In the genomic region with DNA sequence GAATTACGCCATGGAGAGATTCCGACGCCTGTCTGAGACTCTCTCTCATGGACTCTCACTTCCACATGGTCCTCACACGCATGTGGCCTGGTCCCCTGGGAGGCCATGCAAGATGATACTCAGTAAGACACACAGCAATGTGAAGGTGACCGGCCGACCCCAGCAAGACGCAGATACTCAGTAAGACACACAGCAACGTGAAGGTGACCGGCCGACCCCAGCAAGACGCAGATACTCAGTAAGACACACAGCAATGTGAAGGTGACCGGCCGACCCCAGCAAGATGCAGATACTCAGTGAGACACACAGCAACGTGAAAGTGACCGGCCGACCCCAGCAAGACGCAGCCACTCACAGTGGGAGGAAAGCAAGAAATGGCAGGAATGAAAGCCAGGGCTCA, we compare ENCODE assay signal across 32 cellular contexts.
"Had no signal": no experiment of that assay in that cellular context is flagged by ENCODE, and none has a peak within 500 bp of the region (broad histone marks: within the 10 kb centered on the region; RNA-seq: fewer than 3 reads in every experiment).

No MANE protein-coding gene starts in this region.

- H3K4me1 Mint-ChIP-seq: activated B cell treated with CpG ODN at 0.5 μM for 24 hours; activated naive CD4-positive, alpha-beta T cell treated with anti-CD3 and anti-CD28 coated beads, Interleukin-2, amount 10 ng/mL, durations not matched to agents 7 days and 5 days; activated naive CD8-positive, alpha-beta T cell treated with anti-CD3 and anti-CD28 coated beads, Interleukin-2, amount 10 ng/mL, durations not matched to agents 7 days and 5 days; central memory CD8-positive, alpha-beta T cell had no signal

- H3K9me3 ChIP-seq: breast epithelium had no signal

- H3K27ac Mint-ChIP-seq: activated B cell treated with CpG ODN at 0.5 μM for 24 hours; activated CD8-positive, alpha-beta T cell treated with anti-CD3 and anti-CD28 coated beads for 36 hours; activated naive CD4-positive, alpha-beta T cell treated with anti-CD3 and anti-CD28 coated beads, Interleukin-2, amount 10 ng/mL, durations not matched to agents 7 days and 5 days; activated naive CD4-positive, alpha-beta T cell treated with anti-CD3 and anti-CD28 coated beads, Interleukin-2, amount 50 U/mL, for 72 hours; activated naive CD8-positive, alpha-beta T cell treated with anti-CD3 and anti-CD28 coated beads, Interleukin-2, amount 10 ng/mL, durations not matched to agents 7 days and 5 days; activated T-helper 1 cell treated with anti-CD3 and anti-CD28 coated beads, Interleukin-12 subunit alpha, Interleukin-12 subunit beta, Interleukin-2, Interleukin-4 antibody, amounts not matched to agents 30 ng/mL and 10 ng/mL and 1 ng/mL, durations not matched to agents 14 hours and 24 hours and 36 hours; activated T-helper 2 cell treated with anti-CD3 and anti-CD28 coated beads, Interferon-gamma antibody, Interleukin-2, Interleukin-4, amounts not matched to agents 10 μg/mL and 5 μg/mL and 100 μg/mL, durations not matched to agents 14 hours and 24 hours and 36 hours; dendritic cell treated with granulocyte-macrophage colony-stimulating factor and Interleukin-4, amounts not matched to agents 40 ng/mL and 50 ng/mL, for 4 days; endodermal cell; T-helper 17 cell; T-helper 2 cell treated with Interferon-gamma antibody and Interleukin-4, amounts not matched to agents 5 μg/mL and 100 μg/mL, for 36 hours had no signal

- H3K4me3 Mint-ChIP-seq: activated B cell treated with CpG ODN at 0.5 μM for 24 hours; activated CD8-positive, alpha-beta T cell treated with anti-CD3 and anti-CD28 coated beads for 36 hours; activated naive CD4-positive, alpha-beta T cell treated with anti-CD3 and anti-CD28 coated beads, Interleukin-2, amount 10 ng/mL, durations not matched to agents 7 days and 5 days; activated naive CD8-positive, alpha-beta T cell treated with anti-CD3 and anti-CD28 coated beads, Interleukin-2, amount 10 ng/mL, durations not matched to agents 7 days and 5 days; activated T-helper 1 cell treated with anti-CD3 and anti-CD28 coated beads, Interleukin-12 subunit alpha, Interleukin-12 subunit beta, Interleukin-2, Interleukin-4 antibody, amounts not matched to agents 30 ng/mL and 10 ng/mL and 1 ng/mL, durations not matched to agents 14 hours and 24 hours and 36 hours; central memory CD8-positive, alpha-beta T cell; dendritic cell treated with granulocyte-macrophage colony-stimulating factor and Interleukin-4, amounts not matched to agents 40 ng/mL and 50 ng/mL, for 4 days; endodermal cell; T-helper 17 cell; T-helper 2 cell treated with Interferon-gamma antibody and Interleukin-4, amounts not matched to agents 5 μg/mL and 100 μg/mL, for 36 hours had no signal

- H3K27me3 Mint-ChIP-seq: activated B cell treated with CpG ODN at 0.5 μM for 24 hours; activated CD8-positive, alpha-beta T cell treated with anti-CD3 and anti-CD28 coated beads for 36 hours; activated naive CD4-positive, alpha-beta T cell treated with anti-CD3 and anti-CD28 coated beads, Interleukin-2, amount 10 ng/mL, durations not matched to agents 7 days and 5 days; activated naive CD8-positive, alpha-beta T cell treated with anti-CD3 and anti-CD28 coated beads, Interleukin-2, amount 10 ng/mL, durations not matched to agents 7 days and 5 days had no signal

- FAIRE-seq: astrocyte, frontal cortex had no signal

- H3K4me1 ChIP-seq: breast epithelium had no signal

- ATAC-seq: activated CD4-positive, CD25-positive, alpha-beta regulatory T cell treated with anti-CD3 and anti-CD28 coated beads, Interleukin-2, amount 50 U/mL, for 24 hours; activated CD8-positive, alpha-beta T cell treated with anti-CD3 and anti-CD28 coated beads for 36 hours; activated naive CD4-positive, alpha-beta T cell treated with anti-CD3 and anti-CD28 coated beads, Interleukin-2, amount 50 U/mL, for 72 hours; esophagus mucosa; T-helper 17 cell had no signal

- H3K9me3 Mint-ChIP-seq: activated B cell treated with CpG ODN at 0.5 μM for 24 hours; activated CD8-positive, alpha-beta T cell treated with anti-CD3 and anti-CD28 coated beads for 36 hours; activated naive CD4-positive, alpha-beta T cell treated with anti-CD3 and anti-CD28 coated beads, Interleukin-2, amount 10 ng/mL, durations not matched to agents 7 days and 5 days; activated naive CD4-positive, alpha-beta T cell treated with anti-CD3 and anti-CD28 coated beads, Interleukin-2, amount 50 U/mL, for 72 hours; activated naive CD8-positive, alpha-beta T cell treated with anti-CD3 and anti-CD28 coated beads, Interleukin-2, amount 10 ng/mL, durations not matched to agents 7 days and 5 days; activated T-helper 1 cell treated with anti-CD3 and anti-CD28 coated beads, Interleukin-12 subunit alpha, Interleukin-12 subunit beta, Interleukin-2, Interleukin-4 antibody, amounts not matched to agents 30 ng/mL and 10 ng/mL and 1 ng/mL, durations not matched to agents 14 hours and 24 hours and 36 hours; activated T-helper 2 cell treated with anti-CD3 and anti-CD28 coated beads, Interferon-gamma antibody, Interleukin-2, Interleukin-4, amounts not matched to agents 10 μg/mL and 5 μg/mL and 100 μg/mL, durations not matched to agents 14 hours and 24 hours and 36 hours; central memory CD8-positive, alpha-beta T cell; dendritic cell treated with granulocyte-macrophage colony-stimulating factor and Interleukin-4, amounts not matched to agents 40 ng/mL and 50 ng/mL, for 4 days; endodermal cell; T-helper 2 cell treated with Interferon-gamma antibody and Interleukin-4, amounts not matched to agents 5 μg/mL and 100 μg/mL, for 36 hours had no signal

- H3K36me3 ChIP-seq: breast epithelium, WERI-Rb-1 had no signal

- H3K4me3 ChIP-seq: breast epithelium, coronary artery, dorsolateral prefrontal cortex had no signal

- H3K27ac ChIP-seq: breast epithelium, coronary artery, dorsolateral prefrontal cortex, WERI-Rb-1 had no signal

- H3K36me3 Mint-ChIP-seq: activated naive CD4-positive, alpha-beta T cell treated with anti-CD3 and anti-CD28 coated beads, Interleukin-2, amount 10 ng/mL, durations not matched to agents 7 days and 5 days; activated naive CD4-positive, alpha-beta T cell treated with anti-CD3 and anti-CD28 coated beads, Interleukin-2, amount 50 U/mL, for 72 hours; activated naive CD8-positive, alpha-beta T cell treated with anti-CD3 and anti-CD28 coated beads, Interleukin-2, amount 10 ng/mL, durations not matched to agents 7 days and 5 days had no signal

- DNase-seq: activated B cell treated with CpG ODN at 0.5 μM for 24 hours; activated CD4-positive, alpha-beta T cell treated with anti-CD3 and anti-CD28 coated beads for 48 hours; activated CD4-positive, alpha-beta T cell treated with anti-CD3 and anti-CD28 coated beads, Interleukin-2, amount 50 U/mL, for 1 hour; activated CD4-positive, alpha-beta T cell treated with anti-CD3 and anti-CD28 coated beads, Interleukin-2, amount 50 U/mL, for 48 hours; activated CD8-positive, alpha-beta memory T cell treated with anti-CD3 and anti-CD28 coated beads for 24 hours; activated CD8-positive, alpha-beta T cell treated with anti-CD3 and anti-CD28 coated beads for 36 hours; activated effector memory CD4-positive, alpha-beta T cell treated with anti-CD3 and anti-CD28 coated beads, Interleukin-2, amount 50 U/mL, for 16 hours; activated naive CD4-positive, alpha-beta T cell; activated naive CD4-positive, alpha-beta T cell treated with anti-CD3 and anti-CD28 coated beads, Interleukin-2, amount 10 ng/mL, durations not matched to agents 7 days and 5 days; activated naive CD8-positive, alpha-beta T cell treated with anti-CD3 and anti-CD28 coated beads, Interleukin-2, amount 10 ng/mL, durations not matched to agents 7 days and 5 days; activated T-cell treated with anti-CD3 and anti-CD28 coated beads, Interleukin-2, amount 50 U/mL, for 48 hours; effector memory CD4-positive, alpha-beta T cell; endodermal cell; foreskin fibroblast; head of caudate nucleus; T-helper 1 cell; T-helper 17 cell; T1000; WERI-Rb-1 had no signal
